Comparison of ENCODE assay signal across 9 cellular contexts in the genomic region with DNA sequence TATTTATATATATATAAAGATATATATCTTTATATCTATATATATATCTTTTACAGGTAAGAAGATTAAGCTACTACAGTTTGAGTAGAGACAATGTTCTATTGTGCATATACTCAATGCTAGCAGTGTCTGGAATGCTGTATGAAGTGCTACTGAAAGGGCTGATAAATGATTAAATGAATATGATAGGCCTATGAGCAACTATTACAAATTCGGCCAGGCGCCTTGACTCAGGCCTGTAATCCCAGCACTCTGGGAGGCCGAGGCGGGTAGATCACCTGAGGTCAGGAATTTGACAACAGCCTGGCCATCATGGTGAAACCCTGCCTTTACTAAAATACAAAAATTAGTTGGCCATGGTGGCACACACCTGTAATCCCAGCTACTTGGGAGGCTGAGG.
"Had no signal": no experiment of that assay in that cellular context is flagged by ENCODE, and none has a peak within 500 bp of the region (broad histone marks: within the 10 kb centered on the region; RNA-seq: fewer than 3 reads in every experiment).

No MANE protein-coding gene starts in this region.

- DNase-seq: GM23248, GOT3, H7, H9, HCEC 1CT, HFFc6 had no signal

- H3K36me3 ChIP-seq: HAP-1 had no signal

- H3K27ac ChIP-seq: GM23248 had no signal

- H3K4me1 ChIP-seq: HAP-1 had no signal

- H3K9me3 ChIP-seq: HAP-1 had no signal

- H3K4me3 ChIP-seq: GM23248, GM23338, HAP-1 had no signal

- ATAC-seq: GM23338, HCT116 had no signal
